ENCODE assay signal across 8 cellular contexts in genomic region chr7:128459394-128459878, GRCh38. TPM values are rescaled to one million over a fixed set of nuclear protein-coding genes. Genes with fewer than 3 reads are reported as not detected.
DNase-seq lines count a peak whose midpoint lies in the region; FAIRE-seq and TF ChIP-seq lines count a peak whose summit lies in the region.

No MANE protein-coding gene starts in this region.

- peak overlapping the region in 1 of 2 donors; percentile 8 for H3K9ac ChIP-seq in kidney (ENCODE audit: low read length in 2 of 2)

- intact Hi-C loops in kidney (cut with DNase I) = no loop called here

- FAIRE-seq in kidney (lab: Jason Lieb, UNC) = no peak

- no peaks in the 10 kb centered on the region for H3K9me3 ChIP-seq in kidney (ENCODE audit: control insufficient read depth in 1 of 2, low read length in 2 of 2)

- H3K4me3 ChIP-seq in kidney (ENCODE audit: low read length in 2 of 2) = no peak overlapping the region

- H3K4me3 Mint-ChIP-seq in HFFc6 (no peak overlapping the region), brain (peak overlapping the region; percentile 74 to 94 (median 89))

- H3K36me3 Mint-ChIP-seq in HFFc6 (ENCODE audit: low read depth) (peaks cover 5% of the 10 kb centered on the region; the same call in 1 of the 2 replicates), brain (peaks cover 58% of the 10 kb centered on the region)

- H3K27ac ChIP-seq in kidney (ENCODE audit: low read depth in 2 of 2, low read length in 2 of 2) = no peak overlapping the region

- peaks cover 2 to 9% of the 10 kb centered on the region in 2 donors for H3K4me1 ChIP-seq in kidney (ENCODE audit: control insufficient read depth in 1 of 2, insufficient read depth in 1 of 2, low read depth in 1 of 2, low read length in 2 of 2)

- H3K4me1 Mint-ChIP-seq in HFFc6 (ENCODE audit: low read depth) (peaks cover 50% of the 10 kb centered on the region), brain (peaks cover 53% of the 10 kb centered on the region)

- H3K9me3 Mint-ChIP-seq in HFFc6 (no peaks in the 10 kb centered on the region), brain (peaks cover 0 to 10% (median 3%) of the 10 kb centered on the region in 5 experiments)

- peak; percentile 19 for DNase-seq in NCI-H510A treated with DMSO at 0.1 percent for 48 hours (lab: John Stamatoyannopoulos, UW)
- DNase-seq in NCI-H510A (lab: John Stamatoyannopoulos, UW) = no peak
- DNase-seq in HFFc6 = peak; percentile 51
- DNase-seq in NCI-H1417 (lab: John Stamatoyannopoulos, UW) = peak; percentile 25 to 73 (median 43)
- DNase-seq in T-helper 9 cell = peak; percentile 48
- DNase-seq in kidney = no peak
- DNase-seq in stimulated activated CD4-positive, alpha-beta T cell treated with anti-CD3 and anti-CD28 coated beads, Interleukin-2, amount 100 ng/mL, for 24 hours = peak; percentile 51 to 67

- 0 out of 2 replicates have a peak overlapping the region, but pooled peaks have one; percentile 15 for H3K27ac Mint-ChIP-seq in HFFc6
- peak overlapping the region; percentile 53 to 90 (median 85) for H3K27ac Mint-ChIP-seq in brain

- TF ChIP-seq CTCF in HFFc6 (IDR thresholded peaks at IDR 0.05) (peak; percentile 87), brain (conservative IDR thresholded peaks at IDR 0.05) (peak; percentile 73 to 80), kidney (IDR thresholded peaks at IDR 0.05; ENCODE audit: borderline replicate concordance, extremely low read depth, insufficient read depth) (peak; percentile 75)

- no peaks in the 10 kb centered on the region for H3K36me3 ChIP-seq in kidney (ENCODE audit: control insufficient read depth in 1 of 2, insufficient read depth in 2 of 2, low read length in 2 of 2)

- H3K27me3 Mint-ChIP-seq in HFFc6 (ENCODE audit: insufficient read depth) (peaks cover 2% of the 10 kb centered on the region; the same call in 1 of the 2 replicates), brain (peaks cover 8% of the 10 kb centered on the region)

RNA-seq across cellular contexts. Expression of gene HILPDA, which starts 3.8 kb away (rescaled TPM):
- total RNA-seq in HFFc6 (2021; fragmentation: NEBNext Ultra II Directional; extraction: Animal tissue kit (Norgen Biotek cat#: 25700)) = 1 to 10 TPM; 6.3 to 9.0 (median 7.2) TPM
- 24.3 TPM for polyA plus RNA-seq in brain (ENCODE audit: insufficient read depth, low read depth, low replicate concordance)
- 10.3 TPM for total RNA-seq in kidney
- polyA plus RNA-seq in kidney (ENCODE audit: insufficient read depth, low read depth, low replicate concordance) = 7.2 TPM

RNA-seq across cellular contexts. Expression of gene METTL2B, which starts 17.1 kb away (rescaled TPM):
- total RNA-seq in HFFc6 (2021; fragmentation: NEBNext Ultra II Directional; extraction: Animal tissue kit (Norgen Biotek cat#: 25700)) = 10 to 100 TPM; 25.5 to 33.6 (median 31.7) TPM
- 20.9 TPM for polyA plus RNA-seq in brain (ENCODE audit: insufficient read depth, low read depth, low replicate concordance)
- total RNA-seq in kidney = 26.0 TPM
- 11.8 TPM for polyA plus RNA-seq in kidney (ENCODE audit: insufficient read depth, low read depth, low replicate concordance)

RNA-seq across cellular contexts. Expression of gene IMPDH1, which starts 49.7 kb away (rescaled TPM):
- 100 to 1,000 TPM in 1 of 6 experiments, 10 to 100 TPM in 5; 81.8 to 107 (median 93.3) TPM for total RNA-seq in HFFc6 (2021; fragmentation: NEBNext Ultra II Directional; extraction: Animal tissue kit (Norgen Biotek cat#: 25700))
- polyA plus RNA-seq in brain (ENCODE audit: insufficient read depth, low read depth, low replicate concordance) (25.1 TPM), kidney (ENCODE audit: insufficient read depth, low read depth, low replicate concordance) (20.9 TPM)
- 40.3 TPM for total RNA-seq in kidney

Comparison
In these comparisons a context has a peak if more than half of its experiments do, and no peak if none do; other contexts are left out.
1. DNase-seq: peak in NCI-H510A treated with DMSO at 0.1 percent for 48 hours (single experiment), HFFc6 (single experiment), NCI-H1417 (3 of 3), T-helper 9 cell (single experiment) and stimulated activated CD4-positive, alpha-beta T cell treated with anti-CD3 and anti-CD28 coated beads, Interleukin-2, amount 100 ng/mL, for 24 hours (2 of 2); none in NCI-H510A (single experiment) and kidney (single experiment).
2. Peak in every context shown above with its lines, with median percentiles within 50 percentile points of each other: CTCF ChIP-seq.